In genomic region chrX:132786217-132786616, GRCh38 we compare ENCODE assay signal across 32 cellular contexts.
DNase-seq lines count a peak whose midpoint lies in the region; ATAC-seq and TF ChIP-seq lines count a peak whose summit lies in the region.
"Had no signal": no experiment of that assay in that cellular context is flagged by ENCODE, and none has a peak within 500 bp of the region (broad histone marks: within the 10 kb centered on the region; RNA-seq: fewer than 3 reads in every experiment).

No MANE protein-coding gene starts in this region.

- H3K27me3 ChIP-seq in RWPE2 (ENCODE audit: insufficient read depth, poor library complexity, severe bottlenecking) (no peaks in the 10 kb centered on the region), fibroblast of lung (ENCODE audit: control insufficient read depth, insufficient read depth, low read length) (no peaks in the 10 kb centered on the region)
- H3K27me3 ChIP-seq: body of pancreas, esophagus muscularis mucosa, gastroesophageal sphincter, hepatocyte, ovary, testis, vagina had no signal

- no peaks in the 10 kb centered on the region for H3K36me3 Mint-ChIP-seq in activated naive CD4-positive, alpha-beta T cell treated with anti-CD3 and anti-CD28 coated beads for 36 hours (ENCODE audit: low read depth)
- H3K36me3 Mint-ChIP-seq in activated CD4-positive, alpha-beta memory T cell treated with anti-CD3 and anti-CD28 coated beads, Interleukin-2, amount 10 ng/mL, durations not matched to agents 7 days and 5 days (ENCODE audit: low read depth) = no peaks in the 10 kb centered on the region
- peaks cover 4% of the 10 kb centered on the region for H3K36me3 Mint-ChIP-seq in mesothelial cell of epicardium
- H3K36me3 Mint-ChIP-seq: activated naive CD8-positive, alpha-beta T cell treated with anti-CD3 and anti-CD28 coated beads, Interleukin-2, amount 10 ng/mL, durations not matched to agents 7 days and 5 days; CD4-positive, alpha-beta memory T cell had no signal

- H3K4me1 ChIP-seq in RWPE2 (ENCODE audit: insufficient read depth, poor library complexity, severe bottlenecking) = no peaks in the 10 kb centered on the region
- no peaks in the 10 kb centered on the region for H3K4me1 ChIP-seq in fibroblast of lung (ENCODE audit: control insufficient read depth, extremely low read depth, insufficient read depth, low read length)
- H3K4me1 ChIP-seq: body of pancreas, esophagus muscularis mucosa, gastroesophageal sphincter, testis, vagina had no signal

- ATAC-seq in RWPE2 (ENCODE audit: low read depth) (0 out of 3 replicates have a peak, but pooled peaks have one; percentile 29), HG03097 (IDR thresholded peaks at IDR 0.05; ENCODE audit: low FRiP score, unreplicated experiment) (no peak)
- ATAC-seq: activated CD8-positive, alpha-beta T cell treated with anti-CD3 and anti-CD28 coated beads for 36 hours; body of pancreas; gastroesophageal sphincter; left colon; Panc1; stimulated activated naive CD8-positive, alpha-beta T cell treated with anti-CD3 and anti-CD28 coated beads, Interleukin-15, Interleukin-2, amounts not matched to agents 100 U/mL and 50 U/mL, for 24 hours had no signal

- H3K79me2 ChIP-seq in fibroblast of lung (ENCODE audit: control insufficient read depth, insufficient read depth, low read length) = no peaks in the 10 kb centered on the region
- H3K79me2 ChIP-seq: hepatocyte had no signal

- no peak overlapping the region for H3K4me3 Mint-ChIP-seq in activated naive CD4-positive, alpha-beta T cell treated with anti-CD3 and anti-CD28 coated beads for 36 hours
- H3K4me3 Mint-ChIP-seq in activated CD4-positive, alpha-beta memory T cell treated with anti-CD3 and anti-CD28 coated beads, Interleukin-2, amount 10 ng/mL, durations not matched to agents 7 days and 5 days = no peak overlapping the region
- no peak overlapping the region for H3K4me3 Mint-ChIP-seq in mesothelial cell of epicardium
- H3K4me3 Mint-ChIP-seq: activated CD8-positive, alpha-beta T cell treated with anti-CD3 and anti-CD28 coated beads for 36 hours; activated naive CD8-positive, alpha-beta T cell treated with anti-CD3 and anti-CD28 coated beads, Interleukin-2, amount 10 ng/mL, durations not matched to agents 7 days and 5 days; B cell; CD4-positive, alpha-beta memory T cell had no signal

- POLR2A ChIA-PET in activated CD4-positive, alpha-beta memory T cell treated with anti-CD3 and anti-CD28 coated beads, Interleukin-2, amount 10 ng/mL, durations not matched to agents 7 days and 5 days (lab: Charles Lee) = no interaction called here

- H3K9ac ChIP-seq in fibroblast of lung (ENCODE audit: insufficient read depth, low read length) = no peak overlapping the region

- H3K27ac ChIP-seq in RWPE2 (ENCODE audit: poor library complexity, severe bottlenecking) = no peak overlapping the region
- no peak overlapping the region for H3K27ac ChIP-seq in fibroblast of lung (ENCODE audit: insufficient read depth, low read length)
- H3K27ac ChIP-seq: body of pancreas, esophagus muscularis mucosa, gastroesophageal sphincter, hepatocyte, ovary, skin epidermis, testis, vagina had no signal

- CTCF ChIA-PET in activated naive CD4-positive, alpha-beta T cell treated with anti-CD3 and anti-CD28 coated beads for 36 hours (lab: Charles Lee) = no interaction called here
- CTCF ChIA-PET in activated CD4-positive, alpha-beta memory T cell treated with anti-CD3 and anti-CD28 coated beads, Interleukin-2, amount 10 ng/mL, durations not matched to agents 7 days and 5 days (lab: Charles Lee) = no interaction called here

- no peak for DNase-seq in activated naive CD4-positive, alpha-beta T cell treated with anti-CD3 and anti-CD28 coated beads for 36 hours
- DNase-seq in activated naive CD4-positive, alpha-beta T cell (lab: John Stamatoyannopoulos, UW) = no peak
- DNase-seq in RWPE2 (ENCODE audit: low spot score) = no peak
- DNase-seq in fibroblast of lung (ENCODE audit: low read depth in 2 of 2) = peak; percentile 28 to 48
- DNase-seq in renal cortical epithelial cell (ENCODE audit: low read depth) = peak; percentile 76
- no peak for DNase-seq in activated CD4-positive, alpha-beta memory T cell treated with anti-CD3 and anti-CD28 coated beads, Interleukin-2, amount 10 ng/mL, durations not matched to agents 7 days and 5 days
- DNase-seq in mesothelial cell of epicardium (ENCODE audit: low spot score in 2 of 2, unreplicated experiment in 2 of 2) = no peak
- DNase-seq: activated CD8-positive, alpha-beta T cell treated with anti-CD3 and anti-CD28 coated beads for 36 hours; activated naive CD8-positive, alpha-beta T cell treated with anti-CD3 and anti-CD28 coated beads, Interleukin-2, amount 10 ng/mL, durations not matched to agents 7 days and 5 days; body of pancreas; CD4-positive, alpha-beta memory T cell; EL; KBM-7; left colon; NCI-H1417; NCI-H2081 treated with DMSO at 0.1 percent for 48 hours; NCI-H226; NCI-H526 treated with DMSO at 0.1 percent for 48 hours; ovary; retina; SHP77; stimulated activated naive CD8-positive, alpha-beta T cell treated with anti-CD3 and anti-CD28 coated beads, Interleukin-15, Interleukin-2, amounts not matched to agents 100 U/mL and 50 U/mL, for 24 hours; T-helper 2 cell; testis had no signal

- H3K27me3 Mint-ChIP-seq in activated naive CD4-positive, alpha-beta T cell treated with anti-CD3 and anti-CD28 coated beads for 36 hours (ENCODE audit: low read depth) = no peaks in the 10 kb centered on the region
- H3K27me3 Mint-ChIP-seq in activated CD4-positive, alpha-beta memory T cell treated with anti-CD3 and anti-CD28 coated beads, Interleukin-2, amount 10 ng/mL, durations not matched to agents 7 days and 5 days = no peaks in the 10 kb centered on the region
- H3K27me3 Mint-ChIP-seq in mesothelial cell of epicardium (ENCODE audit: low read depth) = no peaks in the 10 kb centered on the region
- H3K27me3 Mint-ChIP-seq: activated CD8-positive, alpha-beta T cell treated with anti-CD3 and anti-CD28 coated beads for 36 hours; B cell had no signal

- H3K27ac Mint-ChIP-seq in activated naive CD4-positive, alpha-beta T cell treated with anti-CD3 and anti-CD28 coated beads for 36 hours = peak overlapping the region; percentile 53
- H3K27ac Mint-ChIP-seq in activated CD4-positive, alpha-beta memory T cell treated with anti-CD3 and anti-CD28 coated beads, Interleukin-2, amount 10 ng/mL, durations not matched to agents 7 days and 5 days = no peak overlapping the region
- no peak overlapping the region for H3K27ac Mint-ChIP-seq in mesothelial cell of epicardium
- H3K27ac Mint-ChIP-seq: activated CD8-positive, alpha-beta T cell treated with anti-CD3 and anti-CD28 coated beads for 36 hours; activated naive CD8-positive, alpha-beta T cell treated with anti-CD3 and anti-CD28 coated beads, Interleukin-2, amount 10 ng/mL, durations not matched to agents 7 days and 5 days; B cell had no signal

- no peak overlapping the region for H3K4me2 ChIP-seq in fibroblast of lung (ENCODE audit: extremely low read depth, insufficient read depth, low read length)
- H3K4me2 ChIP-seq: hepatocyte had no signal

- TF ChIP-seq CTCF in RWPE2 (IDR thresholded peaks at IDR 0.05; ENCODE audit: poor library complexity, severe bottlenecking) = no peak
- no peak for TF ChIP-seq CTCF in fibroblast of lung (conservative IDR thresholded peaks at IDR 0.05 in 1 of 2, IDR thresholded peaks at IDR 0.05 in 1 of 2; ENCODE audit: low read depth in 1 of 2, low read length in 2 of 2)
- no peak for TF ChIP-seq CTCF in mesothelial cell of epicardium (IDR thresholded peaks at IDR 0.05; ENCODE audit: unreplicated experiment)

- no peak overlapping the region for H2AFZ ChIP-seq in fibroblast of lung (ENCODE audit: low read length)
- H2AFZ ChIP-seq: hepatocyte had no signal

- H3K36me3 ChIP-seq in RWPE2 (ENCODE audit: low read depth) = no peaks in the 10 kb centered on the region
- no peaks in the 10 kb centered on the region for H3K36me3 ChIP-seq in fibroblast of lung (ENCODE audit: control insufficient read depth, insufficient read depth, low read length)
- H3K36me3 ChIP-seq: esophagus muscularis mucosa, gastroesophageal sphincter, ovary, vagina had no signal

- H3K4me3 ChIP-seq in RWPE2 (ENCODE audit: severe bottlenecking) (no peak overlapping the region), fibroblast of lung (replicated peaks in 1 of 4; ENCODE audit: control extremely low read depth in 1 of 4, insufficient read depth in 1 of 4, low read depth in 3 of 4, low read length in 4 of 4) (no peak overlapping the region)
- H3K4me3 ChIP-seq: body of pancreas, esophagus muscularis mucosa, gastroesophageal sphincter, hepatocyte, ovary, skin epidermis, testis, vagina had no signal

- H4K20me1 ChIP-seq in fibroblast of lung (ENCODE audit: control insufficient read depth, extremely low read depth, insufficient read depth, low read length) = no peaks in the 10 kb centered on the region

- no peaks in the 10 kb centered on the region for H3K4me1 Mint-ChIP-seq in activated naive CD4-positive, alpha-beta T cell treated with anti-CD3 and anti-CD28 coated beads for 36 hours (ENCODE audit: low read depth)
- H3K4me1 Mint-ChIP-seq in activated CD4-positive, alpha-beta memory T cell treated with anti-CD3 and anti-CD28 coated beads, Interleukin-2, amount 10 ng/mL, durations not matched to agents 7 days and 5 days = no peaks in the 10 kb centered on the region
- peaks cover 11% of the 10 kb centered on the region for H3K4me1 Mint-ChIP-seq in mesothelial cell of epicardium
- H3K4me1 Mint-ChIP-seq: activated naive CD8-positive, alpha-beta T cell treated with anti-CD3 and anti-CD28 coated beads, Interleukin-2, amount 10 ng/mL, durations not matched to agents 7 days and 5 days; B cell; CD4-positive, alpha-beta memory T cell had no signal

- H3K9me3 ChIP-seq in RWPE2 (ENCODE audit: severe bottlenecking) (no peaks in the 10 kb centered on the region), fibroblast of lung (ENCODE audit: control insufficient read depth, insufficient read depth, low read depth, low read length) (no peaks in the 10 kb centered on the region)
- H3K9me3 ChIP-seq: body of pancreas, esophagus muscularis mucosa, gastroesophageal sphincter, ovary, testis, vagina had no signal

- intact Hi-C loops in activated naive CD4-positive, alpha-beta T cell treated with anti-CD3 and anti-CD28 coated beads for 36 hours (cut with micrococcal nuclease) = no loop called here

- no peaks in the 10 kb centered on the region for H3K9me3 Mint-ChIP-seq in activated naive CD4-positive, alpha-beta T cell treated with anti-CD3 and anti-CD28 coated beads for 36 hours
- no peaks in the 10 kb centered on the region for H3K9me3 Mint-ChIP-seq in activated CD4-positive, alpha-beta memory T cell treated with anti-CD3 and anti-CD28 coated beads, Interleukin-2, amount 10 ng/mL, durations not matched to agents 7 days and 5 days
- peaks cover 15% of the 10 kb centered on the region for H3K9me3 Mint-ChIP-seq in mesothelial cell of epicardium
- H3K9me3 Mint-ChIP-seq: activated CD8-positive, alpha-beta T cell treated with anti-CD3 and anti-CD28 coated beads for 36 hours; CD4-positive, alpha-beta memory T cell had no signal

Comparison
In these comparisons a context has a peak if more than half of its experiments do, and no peak if none do; other contexts are left out.
1. DNase-seq: peak in fibroblast of lung (2 of 2) and renal cortical epithelial cell (single experiment); none in activated naive CD4-positive, alpha-beta T cell treated with anti-CD3 and anti-CD28 coated beads for 36 hours (single experiment), activated naive CD4-positive, alpha-beta T cell (0 of 4), RWPE2 (single experiment), activated CD4-positive, alpha-beta memory T cell treated with anti-CD3 and anti-CD28 coated beads, Interleukin-2, amount 10 ng/mL, durations not matched to agents 7 days and 5 days (single experiment) and mesothelial cell of epicardium (0 of 2).